ENCODE assay signal across 1 cellular context in the genomic region with DNA sequence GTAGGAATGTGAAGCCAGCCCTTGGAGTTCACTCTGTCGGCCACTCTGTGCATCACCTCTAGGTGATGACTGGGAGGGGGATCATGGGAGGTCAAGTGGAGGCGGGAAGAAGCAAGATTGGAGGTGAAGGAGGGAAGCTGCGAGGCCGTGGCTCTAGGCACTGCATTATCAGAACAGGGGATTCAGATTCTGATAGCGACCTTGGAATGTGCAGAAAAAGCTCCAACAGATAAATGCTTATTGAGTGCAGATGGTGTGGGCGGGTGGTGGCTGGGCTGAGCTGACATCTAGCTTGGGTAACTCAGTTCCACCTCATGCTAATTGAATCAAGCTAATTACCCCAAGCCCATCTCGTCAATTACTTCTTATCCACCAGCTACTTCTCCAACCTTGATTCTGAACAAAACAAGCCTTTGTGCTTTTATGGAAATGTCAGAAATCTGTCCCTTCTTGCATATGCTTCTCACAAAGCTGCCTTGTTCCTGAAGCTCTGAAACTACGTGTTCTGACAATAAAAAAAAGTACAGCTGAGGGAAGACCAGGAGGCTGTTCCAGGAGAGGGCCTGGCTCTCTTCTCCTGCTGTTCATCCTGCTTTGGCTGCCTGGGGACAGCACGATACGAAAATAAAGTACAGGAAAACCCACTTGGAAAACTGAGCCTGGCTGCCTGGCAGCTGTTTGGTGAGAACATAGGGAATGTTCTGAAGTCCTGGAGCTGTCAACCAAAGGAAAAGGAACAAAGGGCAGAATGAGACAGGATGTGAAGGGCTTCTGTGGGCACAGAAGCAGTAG.
TF ChIP-seq lines count a peak whose summit lies in the region.

No MANE protein-coding gene starts in this region.

TF ChIP-seq in IMR-90, 13 proteins besides CTCF, POLR2A, EP300 and RAD21:
- TF ChIP-seq SMC3 (IDR thresholded peaks at IDR 0.05; ENCODE audit: low read depth, low read length): no peak
- no peak for TF ChIP-seq MAZ (IDR thresholded peaks at IDR 0.05; ENCODE audit: borderline replicate concordance, low read depth, low read length)
- TF ChIP-seq RFX5 (IDR thresholded peaks at IDR 0.05; ENCODE audit: low read depth, low read length): no peak
- TF ChIP-seq FOS (IDR thresholded peaks at IDR 0.05; ENCODE audit: low read depth, low read length): no peak
- TF ChIP-seq, protein P1, sequence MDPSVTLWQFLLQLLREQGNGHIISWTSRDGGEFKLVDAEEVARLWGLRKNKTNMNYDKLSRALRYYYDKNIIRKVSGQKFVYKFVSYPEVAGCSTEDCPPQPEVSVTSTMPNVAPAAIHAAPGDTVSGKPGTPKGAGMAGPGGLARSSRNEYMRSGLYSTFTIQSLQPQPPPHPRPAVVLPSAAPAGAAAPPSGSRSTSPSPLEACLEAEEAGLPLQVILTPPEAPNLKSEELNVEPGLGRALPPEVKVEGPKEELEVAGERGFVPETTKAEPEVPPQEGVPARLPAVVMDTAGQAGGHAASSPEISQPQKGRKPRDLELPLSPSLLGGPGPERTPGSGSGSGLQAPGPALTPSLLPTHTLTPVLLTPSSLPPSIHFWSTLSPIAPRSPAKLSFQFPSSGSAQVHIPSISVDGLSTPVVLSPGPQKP (IDR thresholded peaks at IDR 0.05; ENCODE audit: borderline replicate concordance, low read depth, low read length): no peak
- TF ChIP-seq, protein P2, sequence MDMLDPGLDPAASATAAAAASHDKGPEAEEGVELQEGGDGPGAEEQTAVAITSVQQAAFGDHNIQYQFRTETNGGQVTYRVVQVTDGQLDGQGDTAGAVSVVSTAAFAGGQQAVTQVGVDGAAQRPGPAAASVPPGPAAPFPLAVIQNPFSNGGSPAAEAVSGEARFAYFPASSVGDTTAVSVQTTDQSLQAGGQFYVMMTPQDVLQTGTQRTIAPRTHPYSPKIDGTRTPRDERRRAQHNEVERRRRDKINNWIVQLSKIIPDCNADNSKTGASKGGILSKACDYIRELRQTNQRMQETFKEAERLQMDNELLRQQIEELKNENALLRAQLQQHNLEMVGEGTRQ (IDR thresholded peaks at IDR 0.05; ENCODE audit: low read depth, low read length): no peak
- TF ChIP-seq MXI1 (IDR thresholded peaks at IDR 0.05; ENCODE audit: borderline replicate concordance, low read depth, low read length): no peak
- no peak for TF ChIP-seq CHD1 (IDR thresholded peaks at IDR 0.05; ENCODE audit: low read depth, low read length)
